In the genomic region with DNA sequence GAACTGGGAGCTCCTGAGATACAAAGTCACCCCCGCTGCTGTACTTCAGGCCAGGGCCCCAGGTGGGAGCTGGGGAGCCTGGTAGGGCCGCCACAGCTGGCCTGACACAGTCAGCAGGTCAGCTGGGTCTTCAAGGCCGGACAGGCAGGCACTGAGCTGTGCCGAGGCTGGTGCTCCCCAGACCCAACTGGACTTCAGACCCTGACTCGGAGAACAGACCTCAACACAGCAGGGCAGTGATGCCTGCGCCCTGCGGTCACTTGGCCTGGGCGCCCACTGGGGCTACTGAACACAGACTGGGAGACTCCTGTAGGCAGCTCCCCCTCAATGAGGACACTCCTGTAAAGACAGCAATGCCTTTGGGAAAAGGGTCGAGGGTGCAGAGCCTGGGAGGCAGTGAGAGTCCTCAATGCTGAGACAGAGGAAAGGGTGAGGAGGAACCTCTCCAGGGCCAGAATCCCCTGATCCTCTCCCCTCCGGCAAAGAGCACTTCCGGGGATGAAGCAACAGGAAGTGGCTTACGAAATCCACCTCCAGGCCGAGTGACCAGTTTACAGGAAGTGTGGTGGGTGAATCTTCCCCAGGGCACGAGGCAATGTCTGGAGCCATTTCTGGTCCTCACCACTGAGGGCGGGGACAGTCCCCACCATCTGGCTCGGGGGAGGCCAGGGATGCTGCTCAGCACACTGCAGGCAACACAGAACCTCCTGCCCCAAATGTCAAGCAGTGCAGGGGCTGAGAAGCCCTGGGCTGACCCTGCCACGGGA, we compare ENCODE assay signal across 9 cellular contexts. TPM values are rescaled to one million over a fixed set of nuclear protein-coding genes. Genes with fewer than 3 reads are reported as not detected.
DNase-seq lines count a peak whose midpoint lies in the region; ATAC-seq lines count a peak whose summit lies in the region.
"Had no signal": no experiment of that assay in that cellular context is flagged by ENCODE, and none has a peak within 500 bp of the region (broad histone marks: within the 10 kb centered on the region; RNA-seq: fewer than 3 reads in every experiment).

No MANE protein-coding gene starts in this region.

- H3K36me3 Mint-ChIP-seq in immature natural killer cell: no peaks in the 10 kb centered on the region

- H3K4me3 Mint-ChIP-seq in immature natural killer cell: peak overlapping the region; percentile 73 to 85 (median 84)

- peak overlapping the region; percentile 13 for H3K27ac ChIP-seq in angular gyrus (ENCODE audit: low read depth, low read length)
- H3K27ac ChIP-seq: C4-2B had no signal

- peak; percentile 55 for ATAC-seq in HG03159 (IDR thresholded peaks at IDR 0.05; ENCODE audit: unreplicated experiment)

- DNase-seq in DMS53 (lab: John Stamatoyannopoulos, UW): peak; percentile 56
- no peak for DNase-seq in DMS53 treated with DMSO at 0.1 percent for 48 hours (lab: John Stamatoyannopoulos, UW; ENCODE audit: unreplicated experiment)
- DNase-seq in SKM-1 (lab: John Stamatoyannopoulos, UW; ENCODE audit: unreplicated experiment): peak; percentile 95
- DNase-seq in immature natural killer cell: peak; percentile 62 to 72 (median 68)
- peak; percentile 69 to 75 for DNase-seq in stimulated activated CD4-positive, alpha-beta T cell treated with anti-CD3 and anti-CD28 coated beads, Interleukin-2, amount 100 ng/mL, for 24 hours
- DNase-seq in NCI-H1048 (lab: John Stamatoyannopoulos, UW): no peak

- peaks cover 11 to 25% (median 14%) of the 10 kb centered on the region in 3 donors for H3K27me3 Mint-ChIP-seq in immature natural killer cell (ENCODE audit: low read depth in 3 of 3)

- H3K27ac Mint-ChIP-seq in immature natural killer cell: peak overlapping the region; percentile 91 to 99 (median 98)

- H3K4me1 Mint-ChIP-seq in immature natural killer cell: peaks cover 82 to 86% of the 10 kb centered on the region in 2 donors

- H3K9me3 Mint-ChIP-seq in immature natural killer cell: no peaks in the 10 kb centered on the region

RNA-seq across cellular contexts. Expression of a gene that starts 40.8 kb away (rescaled TPM):
- 10 to 100 TPM; 29.7 to 32.2 (median 31.2) TPM for polyA plus RNA-seq in immature natural killer cell

RNA-seq across cellular contexts. Expression of a gene that starts 43.1 kb away (rescaled TPM):
- 10 to 100 TPM in 2 of 3 donors, 1 to 10 TPM in 1; 9.1 to 21.1 (median 11.1) TPM for polyA plus RNA-seq in immature natural killer cell

RNA-seq across cellular contexts. Expression of a gene that starts 59.5 kb away (rescaled TPM):
- polyA plus RNA-seq in immature natural killer cell: 100 to 1,000 TPM in 2 of 3 donors, 10 to 100 TPM in 1; 73.5 to 122 (median 107) TPM

Comparison
In these comparisons a context has a peak if more than half of its experiments do, and no peak if none do; other contexts are left out.
1. DNase-seq: peak in DMS53 (single experiment), SKM-1 (single experiment), immature natural killer cell (3 of 3) and stimulated activated CD4-positive, alpha-beta T cell treated with anti-CD3 and anti-CD28 coated beads, Interleukin-2, amount 100 ng/mL, for 24 hours (2 of 2); none in DMS53 treated with DMSO at 0.1 percent for 48 hours (single experiment) and NCI-H1048 (single experiment).